In genomic region chr7:152434511-152435383, GRCh38 we compare ENCODE assay signal across 8 cellular contexts. TPM values are rescaled to one million over a fixed set of nuclear protein-coding genes. Genes with fewer than 3 reads are reported as not detected.
DNase-seq lines count a peak whose midpoint lies in the region; ATAC-seq and TF ChIP-seq lines count a peak whose summit lies in the region.
"Not testable (repeated sequence)": the region's sequence is repeated elsewhere in the genome, so short reads cannot be mapped to it uniquely, and the experiment has no call there.

No MANE protein-coding gene starts in this region.

- H3K36me3 ChIP-seq in Caco-2 (ENCODE audit: control insufficient read depth, insufficient read depth, low read length); GM23248 (ENCODE audit: low read depth); WERI-Rb-1: not testable (repeated sequence)

- not testable (repeated sequence) for TF ChIP-seq CTCF in Caco-2 (IDR thresholded peaks at IDR 0.05; ENCODE audit: insufficient read depth in 1 of 2, low read depth in 1 of 2, low read length in 1 of 2, severe bottlenecking in 1 of 2, unreplicated experiment in 1 of 2); WERI-Rb-1 (IDR thresholded peaks at IDR 0.05; ENCODE audit: low read depth, low read length); astrocyte of the cerebellum (IDR thresholded peaks at IDR 0.05; ENCODE audit: low read depth, low read length, missing control alignments); nephron (IDR thresholded peaks at IDR 0.05; ENCODE audit: unreplicated experiment in 3 of 3)

- H3K4me1 Mint-ChIP-seq in Caco-2 (ENCODE audit: low read depth, unreplicated experiment) = not testable (repeated sequence)
- H3K4me1 Mint-ChIP-seq in nephron = peaks cover 44% of the 10 kb centered on the region

- H3K4me3 Mint-ChIP-seq in Caco-2 (ENCODE audit: unreplicated experiment) = peak overlapping the region; percentile 98
- peak overlapping the region; percentile 96 to 98 (median 97) for H3K4me3 Mint-ChIP-seq in nephron

- peak overlapping the region; percentile 70 for H2AFZ ChIP-seq in GM23248

- H3K9me2 ChIP-seq in GM23248 (ENCODE audit: insufficient read depth) = not testable (repeated sequence)

- 1% methylated on average over 52 to 57 of the region's 58 CpGs for WGBS in GM23248 (ENCODE audit: low coverage in 1 of 2, low lambda C conversion rate in 2 of 2, missing lambda C conversion rate in 2 of 2), 2 experiments

- DNase-seq in Caco-2 (peak in 1 of 2 experiments; percentile 38), GM23248 (peak; percentile 81), M059J (ENCODE audit: low read depth) (peak; percentile 60), WERI-Rb-1 (peak; percentile 19), Right ventricle myocardium superior (peak; percentile 49)
- not testable (repeated sequence) for DNase-seq in astrocyte of the cerebellum (ENCODE audit: low read depth)
- DNase-seq in stimulated activated naive CD4-positive, alpha-beta T cell (lab: John Stamatoyannopoulos, UW) = peak in 4 of 6 experiments; percentile 29 to 64 (median 45)

- H3K4me3 ChIP-seq in Caco-2 (ENCODE audit: low read depth, low read length) = peak overlapping the region; percentile 82
- peak overlapping the region; percentile 95 for H3K4me3 ChIP-seq in GM23248
- peak overlapping the region; percentile 77 for H3K4me3 ChIP-seq in WERI-Rb-1 (ENCODE audit: low read depth, low read length)
- peak overlapping the region; percentile 65 for H3K4me3 ChIP-seq in astrocyte of the cerebellum (ENCODE audit: low read depth, low read length)

- H3K4me1 ChIP-seq in Caco-2 = not testable (repeated sequence)
- peaks cover 30% of the 10 kb centered on the region for H3K4me1 ChIP-seq in GM23248 (ENCODE audit: insufficient read depth)

- H3K9me3 ChIP-seq in Caco-2; GM23248 (ENCODE audit: low read depth); WERI-Rb-1 (ENCODE audit: severe bottlenecking): not testable (repeated sequence)

- not testable (repeated sequence) for H3K27me3 ChIP-seq in Caco-2 (replicated peaks; ENCODE audit: control insufficient read depth, insufficient read depth, low read length); GM23248 (replicated peaks; ENCODE audit: insufficient read depth); WERI-Rb-1 (ENCODE audit: insufficient read depth, low read depth, severe bottlenecking)

- CTCF ChIA-PET in Caco-2 (lab: Charles Lee) = interaction anchor here (1.7 kb wide), 1 partner anchor 40 kb away, joined by 4 read pairs; no protein-coding TSS in a partner anchor

- peaks cover 50% of the 10 kb centered on the region for H3F3A ChIP-seq in GM23248 (ENCODE audit: insufficient read depth)

- not testable (repeated sequence) for H3K27me3 Mint-ChIP-seq in Caco-2 (ENCODE audit: insufficient read depth, unreplicated experiment); nephron (ENCODE audit: low read depth)

- not testable (repeated sequence) for H4K20me1 ChIP-seq in GM23248 (ENCODE audit: insufficient read depth)

- peak overlapping the region; percentile 96 for H3K4me2 ChIP-seq in GM23248 (ENCODE audit: unreplicated experiment)

- H3K36me3 Mint-ChIP-seq in Caco-2 (ENCODE audit: insufficient read depth, unreplicated experiment); nephron (ENCODE audit: low read depth): not testable (repeated sequence)

- peak; percentile 8 for ATAC-seq in Right ventricle myocardium superior (ENCODE audit: poor library complexity)

- intact Hi-C loops in Caco-2 (cut with micrococcal nuclease; ENCODE audit: unreplicated experiment); Right ventricle myocardium superior (cut with DNase I): not testable (repeated sequence)

- H3K27ac Mint-ChIP-seq in Caco-2 (ENCODE audit: unreplicated experiment) (peak overlapping the region; percentile 80), nephron (peak overlapping the region; percentile 93 to 96 (median 95))

- H3K27ac ChIP-seq in GM23248 = peak overlapping the region; percentile 84
- H3K27ac ChIP-seq in WERI-Rb-1 = peak overlapping the region; percentile 64

- H3K9me3 Mint-ChIP-seq in Caco-2 (ENCODE audit: unreplicated experiment); nephron: not testable (repeated sequence)

- peaks cover 53% of the 10 kb centered on the region for H3K79me2 ChIP-seq in GM23248 (ENCODE audit: insufficient read depth)

- in situ Hi-C loops in GM23248 (cut with MboI); astrocyte of the cerebellum (cut with HindIII; ENCODE audit: low sequenced_read_pairs): not testable (repeated sequence)

- not testable (repeated sequence) for BruUV-seq in Caco-2 (replicated peaks; lab: Mats Ljungman, UMichigan)

- H3K9ac ChIP-seq in GM23248 = peak overlapping the region; percentile 96

- POLR2A ChIA-PET in Caco-2 (lab: Charles Lee) = interaction anchor here (1.1 kb wide), 1 partner anchor 29 kb away, joined by 4 read pairs; no protein-coding TSS in a partner anchor

RNA-seq across cellular contexts. Expression of gene KMT2C, which starts 1.1 kb away (rescaled TPM):
- total RNA-seq in Caco-2 (2022) (59.5 and 71.1 TPM in 2 replicates), Right ventricle myocardium superior (34.8 TPM)
- 14.2 and 14.3 TPM in 2 replicates for total RNA-seq in GM23248 (2014; rRNA removed; shearing (Covaris generic))
- polyA plus RNA-seq in GM23248 (2016; fragmentation: Nextera tagmentation; extraction: Ambion mirVana) = 7.2 and 8.3 TPM in 2 replicates
- total RNA-seq in M059J (2014; rRNA removed; shearing (Covaris generic)) = 9.7 and 18.9 TPM in 2 replicates
